In the genomic region with DNA sequence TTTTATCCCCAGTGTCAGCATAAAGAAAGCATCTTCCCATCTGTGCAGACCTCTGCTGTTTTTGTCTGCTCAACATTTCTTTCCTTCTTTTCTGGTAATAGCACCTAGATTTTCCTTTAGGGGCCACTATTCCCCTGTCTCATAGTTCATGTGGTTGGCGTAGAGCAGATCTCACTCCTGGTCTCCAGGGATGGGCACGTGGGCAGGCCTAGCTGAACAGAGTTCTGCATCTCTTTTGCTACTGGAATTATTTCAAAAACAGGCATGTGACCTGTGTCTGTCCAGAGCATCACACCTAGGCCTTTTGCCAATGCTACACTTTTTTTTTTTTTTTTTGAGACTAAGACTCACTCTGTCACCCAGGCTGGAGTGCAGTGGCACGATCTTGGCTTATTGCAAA, we compare ENCODE assay signal across 29 cellular contexts. TPM values are rescaled to one million over a fixed set of nuclear protein-coding genes. Genes with fewer than 3 reads are reported as not detected.
A peak's percentile ranks its signal among the peaks of the same experiment; 100 is the strongest.
DNase-seq lines count a peak whose midpoint lies in the region; ATAC-seq, FAIRE-seq and TF ChIP-seq lines count a peak whose summit lies in the region.
"Had no signal": no experiment of that assay in that cellular context is flagged by ENCODE, and none has a peak within 500 bp of the region (broad histone marks: within the 10 kb centered on the region; RNA-seq: fewer than 3 reads in every experiment).

No MANE protein-coding gene starts in this region.

- H3K79me2 ChIP-seq in neural progenitor cell (ENCODE audit: low read depth) (no peaks in the 10 kb centered on the region), MM.1S (ENCODE audit: low read length) (no peaks in the 10 kb centered on the region)

- H3K36me3 Mint-ChIP-seq in neural progenitor cell = no peaks in the 10 kb centered on the region

- no peak overlapping the region for H2AK9ac ChIP-seq in IMR-90 (replicated peaks; ENCODE audit: low read depth, low read length, poor library complexity)

- no peak overlapping the region for H3K27ac ChIP-seq in A549
- H3K27ac ChIP-seq in IMR-90 (ENCODE audit: insufficient read depth, low read length) = no peak overlapping the region
- H3K27ac ChIP-seq in neural progenitor cell = no peak overlapping the region
- H3K27ac ChIP-seq in MM.1S (ENCODE audit: low read length) = no peak overlapping the region
- H3K27ac ChIP-seq in WERI-Rb-1 = no peak overlapping the region
- H3K27ac ChIP-seq: BLaER1 had no signal

- H3K4me3 ChIP-seq in A549 = no peak overlapping the region
- H3K4me3 ChIP-seq in IMR-90 (ENCODE audit: insufficient read depth, low read depth, low read length) = no peak overlapping the region
- H3K4me3 ChIP-seq in fibroblast of pulmonary artery (replicated peaks; ENCODE audit: low read depth, low read length) = no peak overlapping the region
- H3K4me3 ChIP-seq in neural progenitor cell = no peak overlapping the region
- no peak overlapping the region for H3K4me3 ChIP-seq in MM.1S (ENCODE audit: low read length)
- H3K4me3 ChIP-seq in WERI-Rb-1 (ENCODE audit: low read depth, low read length) = no peak overlapping the region
- H3K4me3 ChIP-seq: BLaER1, K562, MG63 had no signal

- no peak overlapping the region for H3K4ac ChIP-seq in IMR-90 (ENCODE audit: low read depth, low read length)

- H3K9ac ChIP-seq in IMR-90 (ENCODE audit: low read depth, low read length) = no peak overlapping the region
- no peak overlapping the region for H3K9ac ChIP-seq in neural progenitor cell
- H3K9ac ChIP-seq in MM.1S (ENCODE audit: low read length) = no peak overlapping the region
- H3K9ac ChIP-seq: BLaER1 had no signal

- no peak for FAIRE-seq in A549 (lab: Jason Lieb, UNC)
- FAIRE-seq: GM12891, GM19239, K562 had no signal

- H3K9me1 ChIP-seq in IMR-90 (ENCODE audit: insufficient read depth, low read length) = no peaks in the 10 kb centered on the region

- no peak overlapping the region for H4K91ac ChIP-seq in IMR-90 (ENCODE audit: insufficient read depth, low read depth, low read length)

- TF ChIP-seq POLR2A in A549 (IDR thresholded peaks at IDR 0.05; ENCODE audit: low read length) = no peak
- no peak for TF ChIP-seq POLR2A in IMR-90 (IDR thresholded peaks at IDR 0.05; ENCODE audit: low read depth, low read length)

- H3K4me1 ChIP-seq in A549 (no peaks in the 10 kb centered on the region), IMR-90 (ENCODE audit: control insufficient read depth, insufficient read depth, low read length) (no peaks in the 10 kb centered on the region), neural progenitor cell (peaks cover 10% of the 10 kb centered on the region), MM.1S (ENCODE audit: low read length) (peaks cover 6% of the 10 kb centered on the region; the same call in 1 of the 2 replicates)

- no peak overlapping the region for H3K4me2 ChIP-seq in A549
- H3K4me2 ChIP-seq in IMR-90 (ENCODE audit: low read depth, low read length) = no peak overlapping the region
- no peak overlapping the region for H3K4me2 ChIP-seq in neural progenitor cell
- H3K4me2 ChIP-seq in MM.1S (ENCODE audit: low read depth, low read length) = no peak overlapping the region
- H3K4me2 ChIP-seq: BLaER1 had no signal

- no peak overlapping the region for H2BK120ac ChIP-seq in IMR-90 (ENCODE audit: low read depth, low read length)

- TF ChIP-seq CTCF in A549 (IDR thresholded peaks at IDR 0.05) = no peak
- no peak for TF ChIP-seq CTCF in IMR-90 (conservative IDR thresholded peaks at IDR 0.05; ENCODE audit: low read depth, low read length)
- no peak for TF ChIP-seq CTCF in fibroblast of pulmonary artery (IDR thresholded peaks at IDR 0.05; ENCODE audit: low read length, missing control alignments)
- no peak for TF ChIP-seq CTCF in neural progenitor cell (IDR thresholded peaks at IDR 0.05)
- TF ChIP-seq CTCF in MM.1S (IDR thresholded peaks at IDR 0.05; ENCODE audit: low read length) = no peak
- no peak for TF ChIP-seq CTCF in WERI-Rb-1 (IDR thresholded peaks at IDR 0.05; ENCODE audit: low read depth, low read length)

- dilution Hi-C loops in IMR-90 (cut with HindIII; ENCODE audit: low sequenced_read_pairs, unreplicated experiment) = no loop called here

- H3K79me1 ChIP-seq in IMR-90 (ENCODE audit: low read depth in 1 of 2, low read length in 2 of 2) = no peaks in the 10 kb centered on the region

- TF ChIP-seq EP300 in A549 (IDR thresholded peaks at IDR 0.05) = no peak

- intact Hi-C loops in IMR-90 (cut with micrococcal nuclease) = no loop called here

- H3K56ac ChIP-seq in IMR-90 (ENCODE audit: extremely low read depth, insufficient read depth, low read length) = no peak overlapping the region

- no peak overlapping the region for H3K27ac Mint-ChIP-seq in neural progenitor cell
- H3K27ac Mint-ChIP-seq: CD4-positive, alpha-beta T cell had no signal

- peaks cover 11% of the 10 kb centered on the region for H3K4me1 Mint-ChIP-seq in neural progenitor cell

- no peak overlapping the region for H2AK5ac ChIP-seq in IMR-90 (ENCODE audit: low read depth, low read length)

- no peaks in the 10 kb centered on the region for H3K36me3 ChIP-seq in IMR-90 (ENCODE audit: control insufficient read depth, insufficient read depth, low read length)
- no peaks in the 10 kb centered on the region for H3K36me3 ChIP-seq in neural progenitor cell
- H3K36me3 ChIP-seq in MM.1S (replicated peaks; ENCODE audit: insufficient read depth, low read length) = no peaks in the 10 kb centered on the region
- no peaks in the 10 kb centered on the region for H3K36me3 ChIP-seq in WERI-Rb-1
- H3K36me3 ChIP-seq: BLaER1, MG63 had no signal

- no peak overlapping the region for H3K14ac ChIP-seq in IMR-90 (replicated peaks; ENCODE audit: low read depth, low read length)

- H3K27me3 ChIP-seq in IMR-90 (ENCODE audit: control insufficient read depth, insufficient read depth, low read length) = peaks cover 20% of the 10 kb centered on the region
- H3K27me3 ChIP-seq in neural progenitor cell = no peaks in the 10 kb centered on the region
- H3K27me3 ChIP-seq in MM.1S (replicated peaks; ENCODE audit: insufficient read depth, low read length) = no peaks in the 10 kb centered on the region
- H3K27me3 ChIP-seq in WERI-Rb-1 (ENCODE audit: insufficient read depth, low read depth, severe bottlenecking) = no peaks in the 10 kb centered on the region
- H3K27me3 ChIP-seq: BLaER1 had no signal

- WGBS in A549 (ENCODE audit: missing lambda C conversion rate) = 58% methylated on average over 3 of the region's 3 CpGs
- WGBS in IMR-90 (ENCODE audit: extremely low coverage in 2 of 2, insufficient read length in 1 of 2), 2 experiments = 100% methylated on average over 1 of the region's 3 CpGs; no CpG with 5 or more reads in 1 of the 2 experiments

- no peak for DNase-seq in A549 (ENCODE audit: low read depth in 1 of 2, low spot score in 1 of 2)
- DNase-seq in IMR-90 = no peak
- peak; percentile 7 for DNase-seq in fibroblast of pulmonary artery (ENCODE audit: low read depth)
- DNase-seq in neural progenitor cell (ENCODE audit: low spot score) = no peak
- DNase-seq in MM.1S = no peak
- no peak for DNase-seq in kidney glomerular epithelial cell (lab: John Stamatoyannopoulos, UW)
- no peak for DNase-seq in WERI-Rb-1
- DNase-seq: Caco-2; CD4-positive, alpha-beta T cell; GOT3; MG63; NCI-H1048; NCI-H1436; NCI-H187 treated with DMSO at 0.1 percent for 48 hours; NCI-H2107; NCI-H446 treated with DMSO at 0.1 percent for 48 hours; NCI-H526 treated with DMSO at 0.1 percent for 48 hours; PC-3; RPMI8226; SIG-M5 had no signal

- no peak overlapping the region for H2BK20ac ChIP-seq in IMR-90 (ENCODE audit: low read depth, low read length)

- peaks cover 2% of the 10 kb centered on the region for H3K27me3 Mint-ChIP-seq in neural progenitor cell (ENCODE audit: insufficient read depth, low read depth)
- H3K27me3 Mint-ChIP-seq: CD4-positive, alpha-beta T cell had no signal

- BruUV-seq in IMR-90 (replicated peaks; lab: Mats Ljungman, UMichigan) = no TSS peak

- no peak overlapping the region for H3K4me3 Mint-ChIP-seq in neural progenitor cell
- H3K4me3 Mint-ChIP-seq: CD4-positive, alpha-beta T cell had no signal

- no peaks in the 10 kb centered on the region for H3K9me3 Mint-ChIP-seq in neural progenitor cell
- H3K9me3 Mint-ChIP-seq: CD4-positive, alpha-beta T cell had no signal

- H4K20me1 ChIP-seq in IMR-90 (ENCODE audit: insufficient read depth, low read length) (no peaks in the 10 kb centered on the region), neural progenitor cell (ENCODE audit: low read depth) (no peaks in the 10 kb centered on the region), MM.1S (ENCODE audit: insufficient read depth, low read length) (no peaks in the 10 kb centered on the region)
- H4K20me1 ChIP-seq: BLaER1 had no signal

- H3K9me2 ChIP-seq in MM.1S (replicated peaks; ENCODE audit: insufficient read depth, low read length) = no peaks in the 10 kb centered on the region

- H3K18ac ChIP-seq in IMR-90 (ENCODE audit: low read depth, low read length) = no peak overlapping the region

- H2AFZ ChIP-seq in IMR-90 (replicated peaks; ENCODE audit: low read length, poor library complexity) (no peak overlapping the region), neural progenitor cell (replicated peaks) (peak overlapping the region; percentile 79), MM.1S (ENCODE audit: low read length) (no peak overlapping the region)

- no peaks in the 10 kb centered on the region for H3F3A ChIP-seq in neural progenitor cell (ENCODE audit: low read depth)
- H3F3A ChIP-seq in MM.1S (ENCODE audit: insufficient read depth, low read length) = no peaks in the 10 kb centered on the region

- TF ChIP-seq RAD21 in A549 (conservative IDR thresholded peaks at IDR 0.05 in 1 of 2, IDR thresholded peaks at IDR 0.05 in 1 of 2) = no peak
- no peak for TF ChIP-seq RAD21 in IMR-90 (IDR thresholded peaks at IDR 0.05; ENCODE audit: low read length)

- no peak overlapping the region for H2BK15ac ChIP-seq in IMR-90 (ENCODE audit: low read depth, low read length)

- H2BK5ac ChIP-seq in IMR-90 (ENCODE audit: low read depth, low read length, poor library complexity, severe bottlenecking) = no peak overlapping the region

- CTCF ChIA-PET in A549 (lab: Yijun Ruan, JAX) = interaction anchor here (3.1 kb wide), 1 partner anchor 9 kb away, joined by 12 read pairs; no protein-coding TSS in a partner anchor
- CTCF ChIA-PET in IMR-90 (lab: Yijun Ruan, JAX) = no interaction called here

- H3K9me3 ChIP-seq in A549 = no peaks in the 10 kb centered on the region
- H3K9me3 ChIP-seq in IMR-90 (ENCODE audit: control insufficient read depth, insufficient read depth, low read length) = no peaks in the 10 kb centered on the region
- H3K9me3 ChIP-seq in neural progenitor cell (ENCODE audit: low read depth) = no peaks in the 10 kb centered on the region
- H3K9me3 ChIP-seq in MM.1S (replicated peaks; ENCODE audit: insufficient read depth, low read length) = no peaks in the 10 kb centered on the region
- H3K9me3 ChIP-seq in WERI-Rb-1 (ENCODE audit: severe bottlenecking) = no peaks in the 10 kb centered on the region
- H3K9me3 ChIP-seq: BLaER1, Caco-2, MG63 had no signal

- ATAC-seq in A549 (no peak), IMR-90 (ENCODE audit: low read depth) (no peak), HG02610 (IDR thresholded peaks at IDR 0.05; ENCODE audit: unreplicated experiment) (no peak)
- ATAC-seq: HCT116, K562, PC-3, SK-N-SH treated with all-trans-retinoic acid at 6 μM for 48 hours had no signal

- POLR2A ChIA-PET in A549 (lab: Yijun Ruan, JAX) (no interaction called here), IMR-90 (lab: Charles Lee; ENCODE audit: unreplicated experiment) (no interaction called here)

- in situ Hi-C loops in IMR-90 (cut with MboI; ENCODE audit: low sequenced_read_pairs) = loop anchor here (25.0 kb wide), 1 partner anchor 1332 kb away; no protein-coding TSS in a partner anchor

- H3K23ac ChIP-seq in IMR-90 (ENCODE audit: low read depth, low read length) = no peak overlapping the region

- no peak overlapping the region for H4K5ac ChIP-seq in IMR-90 (ENCODE audit: low read depth, low read length)

- H4K8ac ChIP-seq in IMR-90 (ENCODE audit: low read depth in 2 of 2, low read length in 2 of 2) = no peak overlapping the region

RNA-seq across cellular contexts. Expression of a gene that starts 17.7 kb away (rescaled TPM):
- polyA plus RNA-seq in A549 (2011; rRNA removed) (not detected in 2 replicates), A549 (2017; fragmentation: RNase III; extraction: RNeasy Plus Mini Kit Qiagen cat#74134 plus additional on column Dnase treatment) (not detected in 3 replicates), IMR-90 (2012; rRNA removed) (not detected in 2 replicates)
- not detected in 2 replicates for polyA plus RNA-seq in A549 (2012; cell fraction: cytosol; rRNA removed)
- polyA plus RNA-seq in A549 (2012; cell fraction: nucleus; rRNA removed) = not detected in 2 replicates
- not detected in 2 replicates for polyA minus RNA-seq in A549 (2011; rRNA and poly(A)+ RNA removed)
- total RNA-seq in IMR-90 (2012; rRNA removed) (not detected in 2 replicates), neural progenitor cell (ENCODE audit: low replicate concordance) (not detected in 2 replicates)
- polyA plus RNA-seq in IMR-90 (2012; cell fraction: cytosol; rRNA removed) = not detected in 2 replicates
- polyA plus RNA-seq in IMR-90 (2012; cell fraction: nucleus; rRNA removed; ENCODE audit: low replicate concordance) = not detected in 2 replicates
- total RNA-seq: Caco-2, G401, K562, LHCN-M2, PC-3 had no signal
- polyA plus RNA-seq: K562 had no signal

RNA-seq across cellular contexts. Expression of a gene that starts 51.3 kb away (rescaled TPM):
- polyA plus RNA-seq in A549 (2011; rRNA removed) = not detected in 2 replicates
- polyA plus RNA-seq in A549 (2012; cell fraction: cytosol; rRNA removed) = not detected in 2 replicates
- not detected in 2 replicates for polyA plus RNA-seq in A549 (2012; cell fraction: nucleus; rRNA removed)
- not detected in 3 replicates for polyA plus RNA-seq in A549 (2017; fragmentation: RNase III; extraction: RNeasy Plus Mini Kit Qiagen cat#74134 plus additional on column Dnase treatment)
- not detected in 2 replicates for polyA minus RNA-seq in A549 (2011; rRNA and poly(A)+ RNA removed)
- total RNA-seq in IMR-90 (2012; rRNA removed) = not detected in 2 replicates
- not detected in 2 replicates for polyA plus RNA-seq in IMR-90 (2012; rRNA removed)
- polyA plus RNA-seq in IMR-90 (2012; cell fraction: cytosol; rRNA removed) = not detected in 2 replicates
- 0.17 TPM in 1 of 2 replicates, not detected in the other for polyA plus RNA-seq in IMR-90 (2012; cell fraction: nucleus; rRNA removed; ENCODE audit: low replicate concordance)
- total RNA-seq in neural progenitor cell (ENCODE audit: low replicate concordance) = not detected in 2 replicates
- total RNA-seq: G401, LHCN-M2, PC-3 had no signal
